8 cellular contexts compared by ENCODE assay signal in genomic region chr20:50191566-50192363, GRCh38. TPM values are rescaled to one million over a fixed set of nuclear protein-coding genes. Genes with fewer than 3 reads are reported as not detected.
DNase-seq lines count a peak whose midpoint lies in the region; FAIRE-seq and TF ChIP-seq lines count a peak whose summit lies in the region.

No MANE protein-coding gene starts in this region.

- H4K20me1 ChIP-seq in SK-N-SH (ENCODE audit: insufficient read depth), result peaks cover 32% of the 10 kb centered on the region

- H3K9me2 ChIP-seq in SK-N-SH, result no peaks in the 10 kb centered on the region

- CTCF ChIA-PET in SK-N-SH (lab: Yijun Ruan, JAX), result interaction anchor here (0.7 to 15.3 kb wide), 13 partner anchors 9 to 385 kb away, joined by 3 to 281 read pairs (median 4); no protein-coding TSS in a partner anchor

- H3K36me3 ChIP-seq in SK-N-SH (replicated peaks in 1 of 2; ENCODE audit: control insufficient read depth in 1 of 2, insufficient read depth in 2 of 2, low read length in 1 of 2), result peaks cover 0 to 7% of the 10 kb centered on the region in 2 experiments
- H3K36me3 ChIP-seq in adrenal gland (replicated peaks in 1 of 2), result peaks cover 0 to 25% of the 10 kb centered on the region in 2 donors
- H3K36me3 ChIP-seq in skeletal muscle satellite cell (ENCODE audit: insufficient read depth, low read length), result peaks cover 25% of the 10 kb centered on the region

- peak overlapping the region; percentile 92 for H3K4me2 ChIP-seq in SK-N-SH
- peak overlapping the region; percentile 93 for H3K4me2 ChIP-seq in skeletal muscle satellite cell (ENCODE audit: low read length)

- POLR2A ChIA-PET in SK-N-SH (lab: Yijun Ruan, JAX), result interaction anchor here (1.0 kb wide), 1 partner anchor 39 kb away, joined by 3 read pairs; no protein-coding TSS in a partner anchor

- WGBS in SK-N-SH (ENCODE audit: low lambda C conversion rate), result under 1% methylated on average over 46 of the region's 93 CpGs
- 0 to 1% (median 0%) methylated on average over 9 to 93 of the region's 93 CpGs for WGBS in adrenal gland, 4 donors

- no peak for TF ChIP-seq EP300 in SK-N-SH (IDR thresholded peaks at IDR 0.05; ENCODE audit: borderline replicate concordance in 1 of 2, low read depth in 1 of 2, low read length in 1 of 2)

- in situ Hi-C loops in GM18951 (cut with MboI; ENCODE audit: low sequenced_read_pairs, unreplicated experiment), result no loop called here

- FAIRE-seq in HTR-8/SVneo (lab: Jason Lieb, UNC), result peak; percentile 85

- TF ChIP-seq RAD21 in SK-N-SH (IDR thresholded peaks at IDR 0.05; ENCODE audit: low read length), result no peak

- H3F3A ChIP-seq in SK-N-SH (replicated peaks; ENCODE audit: insufficient read depth), result peaks cover 3% of the 10 kb centered on the region

- intact Hi-C loops in adrenal gland (cut with DNase I), result loop anchor here in 1 of 2 donors (5.0 to 10.0 kb wide), 2 partner anchors 83 to 111 kb away; no protein-coding TSS in a partner anchor

- peak; percentile 41 for TF ChIP-seq POLR2A in GM18951 (IDR thresholded peaks at IDR 0.05; ENCODE audit: extremely low read depth, insufficient read depth, insufficient read length)
- TF ChIP-seq POLR2A in adrenal gland (IDR thresholded peaks at IDR 0.05), result peak; percentile 58 to 62

- peaks cover 37% of the 10 kb centered on the region for H3K79me2 ChIP-seq in SK-N-SH (ENCODE audit: insufficient read depth)

- H3K27ac ChIP-seq in SK-N-SH (ENCODE audit: low read depth in 2 of 2, low read length in 1 of 2) (peak overlapping the region; percentile 77 to 93), adrenal gland (peak overlapping the region; percentile 69 to 100 (median 99))

- 0 out of 2 replicates have a peak overlapping the region, but pooled peaks have one; percentile 41 for H2AFZ ChIP-seq in SK-N-SH (ENCODE audit: low read depth)

- DNase-seq in Ammon's horn (ENCODE audit: low spot score), result peak; percentile 45
- no peak for DNase-seq in HTR-8/SVneo (ENCODE audit: insufficient read length, low spot score)
- DNase-seq in SK-N-SH, result peak; percentile 85
- peak; percentile 46 to 80 (median 60) for DNase-seq in adrenal gland
- DNase-seq in hepatic stellate cell (ENCODE audit: low spot score), result peak; percentile 58
- no peak for DNase-seq in inferior parietal cortex (ENCODE audit: extremely low spot score)

- H3K9me3 ChIP-seq in SK-N-SH, result no peaks in the 10 kb centered on the region
- no peaks in the 10 kb centered on the region for H3K9me3 ChIP-seq in adrenal gland (replicated peaks in 1 of 3)
- no peaks in the 10 kb centered on the region for H3K9me3 ChIP-seq in skeletal muscle satellite cell (replicated peaks; ENCODE audit: low read length)

- H3K27me3 ChIP-seq in SK-N-SH (ENCODE audit: insufficient read depth) (no peaks in the 10 kb centered on the region), adrenal gland (no peaks in the 10 kb centered on the region), skeletal muscle satellite cell (ENCODE audit: control insufficient read depth, insufficient read depth, low read length) (no peaks in the 10 kb centered on the region)

- TF ChIP-seq CTCF in SK-N-SH (IDR thresholded peaks at IDR 0.05), result peak; percentile 40
- peak in 5 of 6 experiments; percentile 19 to 62 (median 48) for TF ChIP-seq CTCF in adrenal gland (IDR thresholded peaks at IDR 0.05)

- H3K4me3 ChIP-seq in SK-N-SH (ENCODE audit: low read depth in 2 of 2, low read length in 1 of 2) (peak overlapping the region; percentile 73 to 74), adrenal gland (peak overlapping the region; percentile 56 to 99 (median 82)), skeletal muscle satellite cell (ENCODE audit: low read length) (peak overlapping the region; percentile 90)

- peaks cover 4 to 19% of the 10 kb centered on the region in 2 experiments; a peak in 3 of 4 replicates for H3K4me1 ChIP-seq in SK-N-SH (ENCODE audit: control insufficient read depth in 1 of 2, insufficient read depth in 2 of 2, low read depth in 1 of 2, low read length in 1 of 2)
- peaks cover 20 to 30% of the 10 kb centered on the region in 2 donors for H3K4me1 ChIP-seq in adrenal gland (replicated peaks in 1 of 2)
- H3K4me1 ChIP-seq in skeletal muscle satellite cell (ENCODE audit: control insufficient read depth, insufficient read depth, low read length), result peaks cover 21% of the 10 kb centered on the region

- peak overlapping the region; percentile 94 for H3K9ac ChIP-seq in SK-N-SH
- peak overlapping the region; percentile 93 for H3K9ac ChIP-seq in skeletal muscle satellite cell (ENCODE audit: low read depth, low read length)

TF ChIP-seq in SK-N-SH, 30 proteins besides CTCF, POLR2A, EP300 and RAD21:
- TF ChIP-seq FOXM1 (IDR thresholded peaks at IDR 0.05; ENCODE audit: low read depth) (no peak), JUND (IDR thresholded peaks at IDR 0.05) (no peak), NRF1 (IDR thresholded peaks at IDR 0.05; ENCODE audit: low read depth, low read length) (peak; percentile 42; the same call in 1 of the 2 replicates)

RNA-seq across cellular contexts. Expression of gene CEBPB, which starts 1.1 kb away (rescaled TPM):
- 13.2 and 14.7 TPM in 2 replicates for polyA plus RNA-seq in SK-N-SH (2012; rRNA removed)
- polyA plus RNA-seq in SK-N-SH (2012; cell fraction: cytosol; rRNA removed), result 9.5 and 11.1 TPM in 2 replicates
- 28.3 and 31.7 TPM in 2 replicates for polyA plus RNA-seq in SK-N-SH (2012; cell fraction: nucleus; rRNA removed)
- total RNA-seq in adrenal gland, result 100 to 1,000 TPM; 148 to 272 (median 252) TPM
- 10 to 100 TPM; 31.0 to 74.7 (median 39.3) TPM for polyA plus RNA-seq in adrenal gland
- total RNA-seq in skeletal muscle satellite cell (2012; rRNA removed), result 64.2 and 66.7 TPM in 2 replicates

RNA-seq across cellular contexts. Expression of gene PEDS1, which starts 38.2 kb away (rescaled TPM):
- polyA plus RNA-seq in SK-N-SH (2012; rRNA removed), result 18.3 and 18.4 TPM in 2 replicates
- polyA plus RNA-seq in SK-N-SH (2012; cell fraction: cytosol; rRNA removed), result 8.6 and 12.8 TPM in 2 replicates
- polyA plus RNA-seq in SK-N-SH (2012; cell fraction: nucleus; rRNA removed), result 10.1 and 13.1 TPM in 2 replicates
- total RNA-seq in adrenal gland, result 10 to 100 TPM; 18.7 to 39.1 (median 28.5) TPM
- 10 to 100 TPM; 29.4 to 32.6 (median 30.2) TPM for polyA plus RNA-seq in adrenal gland
- total RNA-seq in skeletal muscle satellite cell (2012; rRNA removed), result 22.8 and 32.3 TPM in 2 replicates

Comparison
In these comparisons a context has a peak if more than half of its experiments do, and no peak if none do; other contexts are left out.
1. DNase-seq: peak in Ammon's horn (single experiment), SK-N-SH (single experiment), adrenal gland (7 of 7) and hepatic stellate cell (single experiment); none in HTR-8/SVneo (single experiment) and inferior parietal cortex (single experiment).
2. Peak in every context shown above with its lines, with median percentiles within 50 percentile points of each other: H3K4me3 ChIP-seq.